ENCODE assay signal across 27 cellular contexts in genomic region chr16:61131447-61131846, GRCh38.
"Had no signal": no experiment of that assay in that cellular context is flagged by ENCODE, and none has a peak within 500 bp of the region (broad histone marks: within the 10 kb centered on the region; RNA-seq: fewer than 3 reads in every experiment).

No MANE protein-coding gene starts in this region.

- H3K27ac ChIP-seq: brain microvascular endothelial cell, coronary artery, dorsolateral prefrontal cortex, VCaP had no signal

- H3K27ac Mint-ChIP-seq: activated B cell treated with CpG ODN at 0.5 μM for 24 hours; activated CD8-positive, alpha-beta T cell treated with anti-CD3 and anti-CD28 coated beads for 36 hours; activated naive CD8-positive, alpha-beta T cell; activated T-helper 17 cell treated with anti-CD3 and anti-CD28 coated beads, Interleukin-2, amount 50 U/mL, for 72 hours; dendritic cell treated with granulocyte-macrophage colony-stimulating factor and Interleukin-4, amounts not matched to agents 40 ng/mL and 50 ng/mL, for 4 days; endodermal cell had no signal

- DNase-seq: activated B cell treated with CpG ODN at 0.5 μM for 24 hours; activated CD4-positive, alpha-beta T cell treated with anti-CD3 and anti-CD28 coated beads for 48 hours; activated CD4-positive, alpha-beta T cell treated with anti-CD3 and anti-CD28 coated beads, Interleukin-2, amount 50 U/mL, for 1 hour; activated CD4-positive, alpha-beta T cell treated with anti-CD3 and anti-CD28 coated beads, Interleukin-2, amount 50 U/mL, for 48 hours; activated CD8-positive, alpha-beta memory T cell treated with anti-CD3 and anti-CD28 coated beads for 24 hours; activated CD8-positive, alpha-beta T cell treated with anti-CD3 and anti-CD28 coated beads for 36 hours; activated effector memory CD4-positive, alpha-beta T cell treated with Interleukin-2 at 50 U/mL for 16 hours; activated gamma-delta T cell treated with Interleukin-2 at 50 U/mL for 16 hours; activated naive CD4-positive, alpha-beta T cell treated with anti-CD3 and anti-CD28 coated beads, Interleukin-2, amount 50 U/mL, for 16 hours; activated naive CD4-positive, alpha-beta T cell treated with Interleukin-2 at 50 U/mL for 16 hours; activated T-cell treated with anti-CD3 and anti-CD28 coated beads, Interleukin-2, amount 50 U/mL, for 4 hours; amniotic stem cell; anterior cingulate cortex; brain microvascular endothelial cell; dorsolateral prefrontal cortex; effector memory CD4-positive, alpha-beta T cell; endodermal cell; foreskin fibroblast; T-helper 2 cell had no signal

- H3K4me3 Mint-ChIP-seq: activated B cell treated with CpG ODN at 0.5 μM for 24 hours; activated CD8-positive, alpha-beta T cell treated with anti-CD3 and anti-CD28 coated beads for 36 hours; activated naive CD8-positive, alpha-beta T cell; activated T-cell treated with anti-CD3 and anti-CD28 coated beads, Interleukin-2, amount 50 U/mL, for 4 hours; activated T-helper 17 cell treated with anti-CD3 and anti-CD28 coated beads, Interleukin-2, amount 50 U/mL, for 72 hours; central memory CD8-positive, alpha-beta T cell; dendritic cell treated with granulocyte-macrophage colony-stimulating factor and Interleukin-4, amounts not matched to agents 40 ng/mL and 50 ng/mL, for 4 days; endodermal cell had no signal

- H3K36me3 ChIP-seq: brain microvascular endothelial cell had no signal

- H3K4me3 ChIP-seq: coronary artery, dorsolateral prefrontal cortex had no signal

- H3K27me3 Mint-ChIP-seq: activated B cell treated with CpG ODN at 0.5 μM for 24 hours; activated CD8-positive, alpha-beta T cell treated with anti-CD3 and anti-CD28 coated beads for 36 hours; activated naive CD8-positive, alpha-beta T cell; activated T-helper 17 cell treated with anti-CD3 and anti-CD28 coated beads, Interleukin-2, amount 50 U/mL, for 72 hours; central memory CD8-positive, alpha-beta T cell; dendritic cell treated with granulocyte-macrophage colony-stimulating factor and Interleukin-4, amounts not matched to agents 40 ng/mL and 50 ng/mL, for 4 days had no signal

- H3K9me3 Mint-ChIP-seq: activated B cell treated with CpG ODN at 0.5 μM for 24 hours had no signal

- ATAC-seq: activated CD4-positive, CD25-positive, alpha-beta regulatory T cell treated with anti-CD3 and anti-CD28 coated beads, Interleukin-2, amount 50 U/mL, for 24 hours; activated CD8-positive, alpha-beta T cell treated with anti-CD3 and anti-CD28 coated beads for 36 hours; activated T-cell treated with anti-CD3 and anti-CD28 coated beads, Interleukin-2, amount 50 U/mL, for 4 hours; activated T-helper 17 cell treated with anti-CD3 and anti-CD28 coated beads, Interleukin-2, amount 50 U/mL, for 72 hours; esophagus mucosa had no signal

- H3K4me1 Mint-ChIP-seq: activated B cell treated with CpG ODN at 0.5 μM for 24 hours; activated T-helper 17 cell treated with anti-CD3 and anti-CD28 coated beads, Interleukin-2, amount 50 U/mL, for 72 hours; central memory CD8-positive, alpha-beta T cell had no signal

- H3K27me3 ChIP-seq: brain microvascular endothelial cell had no signal

- H3K36me3 Mint-ChIP-seq: activated naive CD8-positive, alpha-beta T cell had no signal
